ENCODE assay signal across 9 cellular contexts in genomic region chr12:104473374-104473983, GRCh38. TPM values are rescaled to one million over a fixed set of nuclear protein-coding genes. Genes with fewer than 3 reads are reported as not detected.
DNase-seq lines count a peak whose midpoint lies in the region; ATAC-seq and TF ChIP-seq lines count a peak whose summit lies in the region.
"Had no signal": no experiment of that assay in that cellular context is flagged by ENCODE, and none has a peak within 500 bp of the region (broad histone marks: within the 10 kb centered on the region; RNA-seq: fewer than 3 reads in every experiment).

No MANE protein-coding gene starts in this region.

- no peaks in the 10 kb centered on the region for H3K27me3 Mint-ChIP-seq in CD8-positive, alpha-beta T cell (ENCODE audit: low read depth)

- peaks cover 65% of the 10 kb centered on the region for H3K4me1 ChIP-seq in CD8-positive, alpha-beta T cell (ENCODE audit: insufficient read depth, low read length)
- H3K4me1 ChIP-seq in tibial artery: no peaks in the 10 kb centered on the region

- peak; percentile 39 for ATAC-seq in CD8-positive, alpha-beta T cell
- ATAC-seq in GM19324 (IDR thresholded peaks at IDR 0.05; ENCODE audit: low FRiP score, unreplicated experiment) (peak; percentile 44), HG03442 (IDR thresholded peaks at IDR 0.05; ENCODE audit: unreplicated experiment) (peak; percentile 52)

- CTCF ChIA-PET in CD8-positive, alpha-beta T cell (lab: Charles Lee): interaction anchor here (0.7 to 1.9 kb wide), 4 partner anchors 12 to 26 kb away, joined by 3 to 6 read pairs (median 4); no protein-coding TSS in a partner anchor

- H3K36me3 ChIP-seq in CD8-positive, alpha-beta T cell (ENCODE audit: insufficient read depth, low read length): no peaks in the 10 kb centered on the region
- no peaks in the 10 kb centered on the region for H3K36me3 ChIP-seq in tibial artery

- H3K9me3 ChIP-seq in CD8-positive, alpha-beta T cell (ENCODE audit: low read length): no peaks in the 10 kb centered on the region
- H3K9me3 ChIP-seq in tibial artery: no peaks in the 10 kb centered on the region

- no peak overlapping the region for H3K4me3 ChIP-seq in CD8-positive, alpha-beta T cell (ENCODE audit: low read depth, low read length)
- H3K4me3 ChIP-seq in epithelial cell of proximal tubule (ENCODE audit: low read depth, low read length) (peak overlapping the region; percentile 25), tibial artery (no peak overlapping the region)

- intact Hi-C loops in CD8-positive, alpha-beta T cell (cut with DNase I, micrococcal nuclease): no loop called here
- intact Hi-C loops in tibial artery (cut with DNase I; ENCODE audit: low total_unique reads): no loop called here

- H3K36me3 Mint-ChIP-seq in CD8-positive, alpha-beta T cell: peaks cover 6% of the 10 kb centered on the region

- H3K9me3 Mint-ChIP-seq in CD8-positive, alpha-beta T cell: no peaks in the 10 kb centered on the region

- peaks cover 87% of the 10 kb centered on the region for H3K4me1 Mint-ChIP-seq in CD8-positive, alpha-beta T cell (ENCODE audit: low read depth)

- peak in 1 of 7 experiments; percentile 19 for DNase-seq in CD8-positive, alpha-beta T cell
- DNase-seq in epithelial cell of proximal tubule (ENCODE audit: low read depth) (no peak), GDM1 (lab: John Stamatoyannopoulos, UW) (no peak), tibial artery (no peak), NCI-H1105 treated with DMSO at 0.1 percent for 48 hours (lab: John Stamatoyannopoulos, UW) (no peak), activated gamma-delta T cell (lab: John Stamatoyannopoulos, UW) (no peak)
- DNase-seq: NCI-H345 had no signal

- POLR2A ChIA-PET in CD8-positive, alpha-beta T cell (lab: Charles Lee): interaction anchor here (1.1 to 2.6 kb wide), 5 partner anchors 12 to 214 kb away, joined by 3 to 14 read pairs (median 6); partner anchors contain the start of gene CHST11

- H3K27ac ChIP-seq in CD8-positive, alpha-beta T cell (ENCODE audit: low read depth, low read length): no peak overlapping the region
- no peak overlapping the region for H3K27ac ChIP-seq in tibial artery

- peak overlapping the region; percentile 53 for H3K4me3 Mint-ChIP-seq in CD8-positive, alpha-beta T cell

- H3K27me3 ChIP-seq in CD8-positive, alpha-beta T cell (ENCODE audit: insufficient read depth, low read length): no peaks in the 10 kb centered on the region
- H3K27me3 ChIP-seq in tibial artery: no peaks in the 10 kb centered on the region

- no peak for TF ChIP-seq CTCF in CD8-positive, alpha-beta T cell (IDR thresholded peaks at IDR 0.05)
- TF ChIP-seq CTCF in epithelial cell of proximal tubule (conservative IDR thresholded peaks at IDR 0.05; ENCODE audit: low read depth, low read length) (no peak), tibial artery (IDR thresholded peaks at IDR 0.05) (no peak)

- peak overlapping the region; percentile 69 for H3K27ac Mint-ChIP-seq in CD8-positive, alpha-beta T cell

RNA-seq across cellular contexts. Expression of gene CHST11, which starts 16.7 kb away (rescaled TPM):
- 10 to 100 TPM; 29.1 to 35.5 TPM for total RNA-seq in CD8-positive, alpha-beta T cell
- 33.8 and 44.3 TPM in 2 replicates for total RNA-seq in epithelial cell of proximal tubule
